Comparison of ENCODE assay signal across 16 cellular contexts in the genomic region with DNA sequence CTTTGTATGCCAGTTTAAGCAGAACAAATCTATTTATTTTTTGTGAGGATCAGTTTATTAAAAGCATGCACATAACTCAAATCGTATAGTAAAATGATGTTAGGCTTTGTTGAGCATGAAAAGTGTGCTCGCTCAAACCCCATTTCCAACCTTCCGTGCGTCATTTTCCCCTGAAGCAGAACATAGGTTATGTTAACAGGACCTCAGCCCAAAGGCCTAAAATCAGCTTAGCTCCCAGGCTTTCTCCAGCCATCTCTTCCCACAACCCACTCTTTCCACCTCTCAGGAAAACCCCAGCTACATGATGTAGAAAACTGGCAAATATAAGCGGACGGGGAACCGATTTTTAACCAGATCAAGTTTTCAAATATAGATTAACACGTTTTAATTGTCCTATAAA.
DNase-seq lines count a peak whose midpoint lies in the region; ATAC-seq and TF ChIP-seq lines count a peak whose summit lies in the region.
"Had no signal": no experiment of that assay in that cellular context is flagged by ENCODE, and none has a peak within 500 bp of the region (broad histone marks: within the 10 kb centered on the region; RNA-seq: fewer than 3 reads in every experiment).

No MANE protein-coding gene starts in this region.

- DNase-seq in AG04450 (ENCODE audit: low read depth, low spot score), result no peak
- no peak for DNase-seq in SK-N-MC (ENCODE audit: low read depth, low spot score)
- peak; percentile 32 for DNase-seq in left kidney (ENCODE audit: low read depth, low spot score)
- no peak for DNase-seq in NOMO-1 treated with DMSO at 0.1 percent for 48 hours (lab: John Stamatoyannopoulos, UW; ENCODE audit: unreplicated experiment)
- DNase-seq in GM13977 (ENCODE audit: low spot score), result no peak
- DNase-seq: activated CD4-positive, alpha-beta T cell treated with anti-CD3 and anti-CD28 coated beads for 48 hours; activated T-cell treated with anti-CD3 and anti-CD28 coated beads for 4 hours; NCI-H774; stimulated activated naive CD8-positive, alpha-beta T cell treated with anti-CD3 and anti-CD28 coated beads, Interleukin-15, Interleukin-2, amounts not matched to agents 100 U/mL and 50 U/mL, for 24 hours; T-cell had no signal

- CTCF ChIA-PET in AG04450 (lab: Charles Lee), result interaction anchor here (0.6 to 1.9 kb wide), 35 partner anchors 9 to 1597 kb away, joined by 3 to 11 read pairs (median 3); no protein-coding TSS in a partner anchor

- H3K4me3 ChIP-seq in AG04450 (ENCODE audit: low read depth, low read length) (no peak overlapping the region), SK-N-MC (no peak overlapping the region), rectal smooth muscle tissue (ENCODE audit: low read length) (no peak overlapping the region)
- H3K4me3 ChIP-seq: BLaER1, SJCRH30, thyroid gland had no signal

- POLR2A ChIA-PET in AG04450 (lab: Yijun Ruan, JAX), result interaction anchor here (0.7 to 1.4 kb wide), 3 partner anchors 85 to 346 kb away, joined by 3 to 5 read pairs (median 3); no protein-coding TSS in a partner anchor

- no peak for ATAC-seq in GM18511 (IDR thresholded peaks at IDR 0.05; ENCODE audit: unreplicated experiment)
- ATAC-seq: stimulated activated naive CD8-positive, alpha-beta T cell treated with anti-CD3 and anti-CD28 coated beads, Interleukin-15, Interleukin-2, amounts not matched to agents 100 U/mL and 50 U/mL, for 24 hours; T-cell had no signal

- TF ChIP-seq CTCF in AG04450 (IDR thresholded peaks at IDR 0.05; ENCODE audit: low read depth, low read length) (no peak), GM13977 (IDR thresholded peaks at IDR 0.05; ENCODE audit: extremely low read depth, insufficient read depth, missing control alignments) (no peak)

- H3K27me3 ChIP-seq in AG04450 (ENCODE audit: control insufficient read depth, insufficient read depth, low read length) (no peaks in the 10 kb centered on the region), rectal smooth muscle tissue (ENCODE audit: control insufficient read depth, insufficient read depth, low read length) (no peaks in the 10 kb centered on the region)
- H3K27me3 ChIP-seq: BLaER1, brain microvascular endothelial cell, SJCRH30, thyroid gland had no signal

- in situ Hi-C loops in GM13977 (cut with MboI; ENCODE audit: low pct_unique_long_range_greater_than_20kb, low sequenced_read_pairs, unreplicated experiment), result no loop called here

- H3K4me1 ChIP-seq in rectal smooth muscle tissue (ENCODE audit: control insufficient read depth, insufficient read depth, low read length), result peaks cover 20% of the 10 kb centered on the region
- H3K4me1 ChIP-seq: BLaER1, SJCRH30, thyroid gland had no signal

- H3K36me3 ChIP-seq in SK-N-MC (ENCODE audit: insufficient read depth, low read length) (no peaks in the 10 kb centered on the region; the same call in 1 of the 2 replicates), rectal smooth muscle tissue (ENCODE audit: control insufficient read depth, insufficient read depth, low read length) (no peaks in the 10 kb centered on the region)
- H3K36me3 ChIP-seq: BLaER1, brain microvascular endothelial cell, SJCRH30, thyroid gland had no signal

- no peaks in the 10 kb centered on the region for H3K9me3 ChIP-seq in AG04450 (ENCODE audit: control insufficient read depth, insufficient read depth, low read length)
- H3K9me3 ChIP-seq in SK-N-MC (ENCODE audit: low read depth, low read length), result peaks cover 4% of the 10 kb centered on the region; the same call in 1 of the 2 replicates
- H3K9me3 ChIP-seq: BLaER1, SJCRH30, thyroid gland had no signal

- peak overlapping the region; percentile 16 for H3K9ac ChIP-seq in SK-N-MC (ENCODE audit: insufficient read length)
- H3K9ac ChIP-seq in rectal smooth muscle tissue (ENCODE audit: low read length), result no peak overlapping the region
- H3K9ac ChIP-seq: BLaER1 had no signal

- H3K27ac ChIP-seq in AG04450 (ENCODE audit: low read depth, low read length) (peak overlapping the region; percentile 82), SK-N-MC (peak overlapping the region; percentile 40), rectal smooth muscle tissue (ENCODE audit: low read depth, low read length) (peak overlapping the region; percentile 76)
- H3K27ac ChIP-seq: BLaER1, brain microvascular endothelial cell, SJCRH30, thyroid gland had no signal
